ENCODE assay signal across 8 cellular contexts in genomic region chr12:56358836-56359532, GRCh38. TPM values are rescaled to one million over a fixed set of nuclear protein-coding genes. Genes with fewer than 3 reads are reported as not detected.
DNase-seq lines count a peak whose midpoint lies in the region; ATAC-seq and TF ChIP-seq lines count a peak whose summit lies in the region.

No MANE protein-coding gene starts in this region.

- TF ChIP-seq CTCF in BJ (IDR thresholded peaks at IDR 0.05; ENCODE audit: insufficient read depth, low read depth, low read length) (no peak), KMS-11 (conservative IDR thresholded peaks at IDR 0.05; ENCODE audit: low read depth, low read length) (peak; percentile 11; the same call in 1 of the 2 replicates)

- peaks cover 18% of the 10 kb centered on the region for H3K79me2 ChIP-seq in KMS-11 (ENCODE audit: insufficient read depth, low read depth)

- H3K4me2 ChIP-seq in KMS-11 = peak overlapping the region; percentile 61

- H3K4me1 ChIP-seq in KMS-11 (ENCODE audit: low read depth, poor library complexity, severe bottlenecking) = peaks cover 36% of the 10 kb centered on the region
- H3K4me1 ChIP-seq in iPS-20b (ENCODE audit: insufficient read depth, low read length) = no peaks in the 10 kb centered on the region

- no peaks in the 10 kb centered on the region for H3K27me3 ChIP-seq in BJ (ENCODE audit: control insufficient read depth, insufficient read depth, low read length)
- H3K27me3 ChIP-seq in KMS-11 (ENCODE audit: insufficient read depth, low read depth) = no peaks in the 10 kb centered on the region
- peaks cover 12% of the 10 kb centered on the region for H3K27me3 ChIP-seq in iPS-20b (ENCODE audit: insufficient read depth, low read length)

- H4K20me1 ChIP-seq in KMS-11 (ENCODE audit: insufficient read depth) = no peaks in the 10 kb centered on the region

- CTCF ChIA-PET in BJ (lab: Yijun Ruan, JAX) = interaction anchor here (0.7 to 2.1 kb wide), 5 partner anchors 10 to 167 kb away, joined by 3 to 10 read pairs (median 3); partner anchors contain the start of gene PAN2

- ATAC-seq in activated CD4-positive, CD25-positive, alpha-beta regulatory T cell treated with anti-CD3 and anti-CD28 coated beads, Interleukin-2, amount 50 U/mL, for 24 hours = no peak
- ATAC-seq in HG02798 (IDR thresholded peaks at IDR 0.05; ENCODE audit: poor library complexity, unreplicated experiment) = no peak

- peak overlapping the region; percentile 64 for H3K27ac ChIP-seq in KMS-11
- no peak overlapping the region for H3K27ac ChIP-seq in iPS-20b (ENCODE audit: low read length)

- H3K9ac ChIP-seq in KMS-11 (peak overlapping the region; percentile 17; the same call in 1 of the 2 replicates), iPS-20b (ENCODE audit: low read depth, low read length) (peak overlapping the region; percentile 86)

- H3K4me3 ChIP-seq in BJ (ENCODE audit: low read depth, low read length) = peak overlapping the region; percentile 58
- no peak overlapping the region for H3K4me3 ChIP-seq in KMS-11 (IDR thresholded peaks at IDR 0.05; ENCODE audit: insufficient read depth, low read depth, low read length)
- H3K4me3 ChIP-seq in iPS-20b (ENCODE audit: low read length) = peak overlapping the region; percentile 76

- H2AFZ ChIP-seq in KMS-11 (ENCODE audit: low read depth) = peak overlapping the region; percentile 3; the same call in 1 of the 2 replicates

- POLR2A ChIA-PET in BJ (lab: Charles Lee) = interaction anchor here (0.5 to 0.9 kb wide), 3 partner anchors 10 to 162 kb away, joined by 3 read pairs; no protein-coding TSS in a partner anchor

- peak; percentile 74 for DNase-seq in BJ (ENCODE audit: low read depth)
- peak in 35 of 56 donors; percentile 6 to 76 (median 33) for DNase-seq in amygdala (lab: John Stamatoyannopoulos, UW)
- peak; percentile 43 for DNase-seq in smooth muscle cell of the brain vasculature (ENCODE audit: low read depth, low spot score)
- no peak for DNase-seq in cortex of kidney (lab: John Stamatoyannopoulos, UW)

- peaks cover 22% of the 10 kb centered on the region for H3K36me3 ChIP-seq in BJ (ENCODE audit: control insufficient read depth, insufficient read depth, low read length)
- no peaks in the 10 kb centered on the region; the same call in 1 of the 2 replicates for H3K36me3 ChIP-seq in KMS-11 (ENCODE audit: insufficient read depth)
- peaks cover 24% of the 10 kb centered on the region for H3K36me3 ChIP-seq in iPS-20b (ENCODE audit: insufficient read depth, low read depth, low read length)

- H3K9me3 ChIP-seq in iPS-20b (ENCODE audit: insufficient read depth, low read depth, low read length) = no peaks in the 10 kb centered on the region

RNA-seq across cellular contexts. Expression of gene STAT2, which starts 0.9 kb away (rescaled TPM):
- 154 TPM in 2 replicates for polyA plus RNA-seq in BJ (2011; rRNA removed)
- polyA minus RNA-seq in BJ (2011; rRNA and poly(A)+ RNA removed) = 142 and 201 TPM in 2 replicates

RNA-seq across cellular contexts. Expression of gene APOF, which starts 3.7 kb away (rescaled TPM):
- not detected in 2 replicates for polyA plus RNA-seq in BJ (2011; rRNA removed)
- polyA minus RNA-seq in BJ (2011; rRNA and poly(A)+ RNA removed) = 0.14 TPM in 1 of 2 replicates, not detected in the other

RNA-seq across cellular contexts. Expression of gene IL23A, which starts 20.3 kb away (rescaled TPM):
- 0.12 TPM in 1 of 2 replicates, not detected in the other for polyA plus RNA-seq in BJ (2011; rRNA removed)
- not detected in 2 replicates for polyA minus RNA-seq in BJ (2011; rRNA and poly(A)+ RNA removed)

RNA-seq across cellular contexts. Expression of gene PAN2, which starts 25.2 kb away (rescaled TPM):
- 27.2 and 32.3 TPM in 2 replicates for polyA plus RNA-seq in BJ (2011; rRNA removed)
- polyA minus RNA-seq in BJ (2011; rRNA and poly(A)+ RNA removed) = 9.5 and 11.6 TPM in 2 replicates

RNA-seq across cellular contexts. Expression of gene CNPY2, which starts 43.2 kb away (rescaled TPM):
- 179 and 239 TPM in 2 replicates for polyA plus RNA-seq in BJ (2011; rRNA removed)
- polyA minus RNA-seq in BJ (2011; rRNA and poly(A)+ RNA removed) = 31.8 and 44.2 TPM in 2 replicates
